12 cellular contexts compared by ENCODE assay signal in the genomic region with DNA sequence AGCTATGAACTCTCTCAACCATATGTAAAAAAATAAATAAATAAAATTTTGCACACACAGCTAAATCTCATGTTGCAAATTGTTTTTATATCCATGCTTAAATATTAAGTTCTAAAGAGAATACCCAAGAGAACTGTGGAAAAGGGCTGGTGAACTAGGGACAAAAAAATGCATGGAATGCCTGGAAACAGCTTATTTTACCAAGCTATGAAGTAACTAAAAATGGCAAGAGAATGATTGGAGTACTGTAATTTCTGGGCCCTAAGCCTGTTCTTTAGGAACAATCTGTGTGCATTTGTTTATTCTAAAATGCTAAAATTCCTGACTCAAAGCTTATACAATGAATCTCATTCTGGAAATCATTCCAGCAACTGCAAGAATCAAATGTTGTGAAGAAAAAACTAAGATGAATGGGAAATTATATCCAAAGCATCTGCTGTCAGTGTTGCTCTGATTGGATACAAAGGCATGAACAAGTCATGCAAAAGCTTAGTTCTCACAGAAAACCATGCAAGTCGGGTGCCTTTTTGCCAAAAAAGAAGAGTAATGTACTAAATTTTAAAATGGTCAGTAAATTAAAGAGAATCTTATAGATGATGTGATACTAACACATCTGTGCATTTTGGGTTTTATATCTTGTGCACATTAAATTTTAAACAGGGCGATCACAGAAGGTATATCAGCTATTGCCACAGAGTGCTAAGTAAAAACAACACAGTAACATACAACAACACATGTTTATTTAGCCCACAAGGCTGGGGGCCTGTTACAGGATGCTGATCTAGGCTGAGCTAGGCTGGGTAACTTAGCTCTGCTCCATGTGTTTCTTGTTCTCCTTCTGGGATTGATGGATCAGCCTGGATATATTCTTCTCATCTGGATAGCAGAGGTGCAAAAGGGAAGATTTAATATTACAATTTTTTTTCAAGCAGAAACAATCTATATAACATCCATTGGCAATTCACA.
DNase-seq lines count a peak whose midpoint lies in the region; ATAC-seq, FAIRE-seq and TF ChIP-seq lines count a peak whose summit lies in the region.
"Had no signal": no experiment of that assay in that cellular context is flagged by ENCODE, and none has a peak within 500 bp of the region (broad histone marks: within the 10 kb centered on the region; RNA-seq: fewer than 3 reads in every experiment).

No MANE protein-coding gene starts in this region.

- H3K27ac ChIP-seq in PC-3 (ENCODE audit: low read length) = peak overlapping the region; percentile 29; the same call in 1 of the 2 replicates
- H3K27ac ChIP-seq: neural progenitor cell had no signal

- H2AFZ ChIP-seq in PC-3 (ENCODE audit: low read length) = no peak overlapping the region
- H2AFZ ChIP-seq: neural progenitor cell had no signal

- BruUV-seq in PC-3 (replicated peaks; lab: Mats Ljungman, UMichigan) = no TSS peak

- no peaks in the 10 kb centered on the region for H3K27me3 ChIP-seq in BJ (ENCODE audit: control insufficient read depth, insufficient read depth, low read length)
- H3K27me3 ChIP-seq in PC-3 (ENCODE audit: low read length) = no peaks in the 10 kb centered on the region
- H3K27me3 ChIP-seq: neural progenitor cell had no signal

- no peaks in the 10 kb centered on the region for H4K20me1 ChIP-seq in PC-3 (ENCODE audit: low read length)

- no peaks in the 10 kb centered on the region for H3K9me3 ChIP-seq in PC-3 (ENCODE audit: low read length)

- CTCF ChIA-PET in BJ (lab: Yijun Ruan, JAX) (no interaction called here), PC-3 (lab: Charles Lee) (no interaction called here)

- H3K4me3 ChIP-seq in BJ (ENCODE audit: low read depth, low read length) = no peak overlapping the region
- no peak overlapping the region for H3K4me3 ChIP-seq in PC-3 (ENCODE audit: low read length)
- no peak overlapping the region for H3K4me3 ChIP-seq in epithelial cell of proximal tubule (ENCODE audit: low read depth, low read length)
- H3K4me3 ChIP-seq: neural progenitor cell had no signal

- no peak for TF ChIP-seq CTCF in BJ (IDR thresholded peaks at IDR 0.05; ENCODE audit: insufficient read depth, low read depth, low read length)
- TF ChIP-seq CTCF in PC-3 (conservative IDR thresholded peaks at IDR 0.05; ENCODE audit: low read depth, low read length) = no peak
- TF ChIP-seq CTCF in epithelial cell of proximal tubule (conservative IDR thresholded peaks at IDR 0.05; ENCODE audit: low read depth, low read length) = no peak
- TF ChIP-seq CTCF in omental fat pad (IDR thresholded peaks at IDR 0.05) = no peak

- DNase-seq in BJ (ENCODE audit: low read depth) (peak; percentile 67), PC-3 (peak; percentile 64), epithelial cell of proximal tubule (ENCODE audit: low read depth) (peak; percentile 37), omental fat pad (ENCODE audit: low spot score) (no peak), frontal cortex (ENCODE audit: low spot score in 2 of 2) (no peak), NCI-H524 treated with DMSO at 0.1 percent for 48 hours (lab: John Stamatoyannopoulos, UW) (no peak)
- DNase-seq: NCI-H526, substantia nigra had no signal

- no peak overlapping the region for H3K9ac ChIP-seq in PC-3 (ENCODE audit: low read length)
- H3K9ac ChIP-seq: neural progenitor cell had no signal

- peak overlapping the region; percentile 61 for H3K4me2 ChIP-seq in PC-3 (ENCODE audit: low read length)
- H3K4me2 ChIP-seq: neural progenitor cell had no signal

- H3K9me2 ChIP-seq in PC-3 (replicated peaks; ENCODE audit: low read length) = no peaks in the 10 kb centered on the region

- intact Hi-C loops in PC-3 (cut with micrococcal nuclease) = no loop called here

- H3K79me2 ChIP-seq in PC-3 (ENCODE audit: low read length) = no peaks in the 10 kb centered on the region

- peaks cover 12% of the 10 kb centered on the region for H3K4me1 ChIP-seq in PC-3 (ENCODE audit: insufficient read depth, low read length)
- H3K4me1 ChIP-seq: neural progenitor cell had no signal

- no peaks in the 10 kb centered on the region for H3K36me3 ChIP-seq in BJ (ENCODE audit: control insufficient read depth, insufficient read depth, low read length)
- no peaks in the 10 kb centered on the region for H3K36me3 ChIP-seq in PC-3 (ENCODE audit: low read depth, low read length)
- H3K36me3 ChIP-seq: neural progenitor cell had no signal

- ATAC-seq in PC-3 (peak; percentile 77), omental fat pad (ENCODE audit: low FRiP score) (peak; percentile 62), GM21390 (IDR thresholded peaks at IDR 0.05; ENCODE audit: unreplicated experiment) (no peak), GM19351 (IDR thresholded peaks at IDR 0.05; ENCODE audit: unreplicated experiment) (no peak)

- H3F3A ChIP-seq in PC-3 (ENCODE audit: low read length, unreplicated experiment) = no peaks in the 10 kb centered on the region

- no peak for FAIRE-seq in frontal cortex (lab: Jason Lieb, UNC)
- FAIRE-seq: D721Med had no signal

- POLR2A ChIA-PET in BJ (lab: Charles Lee) = interaction anchor here (0.6 to 1.2 kb wide), 3 partner anchors 10 to 55 kb away, joined by 3 to 6 read pairs (median 3); no protein-coding TSS in a partner anchor
- POLR2A ChIA-PET in PC-3 (lab: Charles Lee; ENCODE audit: unreplicated experiment) = interaction anchor here (0.6 to 0.7 kb wide), 2 partner anchors 84 to 357 kb away, joined by 4 to 8 read pairs; no protein-coding TSS in a partner anchor

Comparison
In these comparisons a context has a peak if more than half of its experiments do, and no peak if none do; other contexts are left out.
1. DNase-seq: peak in BJ (single experiment), PC-3 (single experiment) and epithelial cell of proximal tubule (single experiment); none in omental fat pad (single experiment), frontal cortex (0 of 2) and NCI-H524 treated with DMSO at 0.1 percent for 48 hours (single experiment).
2. ATAC-seq: peak in PC-3 (single experiment) and omental fat pad (single experiment); none in GM21390 (single experiment) and GM19351 (single experiment).